ENCODE assay signal across 1 cellular context in genomic region chr22:37607010-37607911, GRCh38.
TF ChIP-seq lines count a peak whose summit lies in the region.

No MANE protein-coding gene starts in this region.

TF ChIP-seq in HepG2, 621 proteins besides CTCF, POLR2A, EP300 and RAD21 (continued from another document and continues in another):
- TF ChIP-seq PTBP1 (IDR thresholded peaks at IDR 0.05; ENCODE audit: low read depth, low read length, poor library complexity, severe bottlenecking) (no peak), MLX (CRISPR knock-in tag; IDR thresholded peaks at IDR 0.05) (no peak), AKAP8 (CRISPR knock-in tag; IDR thresholded peaks at IDR 0.05) (no peak), HCFC1 (IDR thresholded peaks at IDR 0.05; ENCODE audit: low read depth, low read length) (no peak), REL (CRISPR knock-in tag; conservative IDR thresholded peaks at IDR 0.05) (no peak), MIER3 (CRISPR knock-in tag; IDR thresholded peaks at IDR 0.05; ENCODE audit: borderline replicate concordance) (no peak), ELF3 (CRISPR knock-in tag; IDR thresholded peaks at IDR 0.05) (peak; percentile 60; the same call in 1 of the 2 replicates), ZNF792 (CRISPR knock-in tag; IDR thresholded peaks at IDR 0.05) (no peak), ZNF687 (CRISPR knock-in tag; IDR thresholded peaks at IDR 0.05) (peak; percentile 77), ZBTB1 (CRISPR knock-in tag; IDR thresholded peaks at IDR 0.05; ENCODE audit: borderline replicate concordance) (no peak), SATB2 (CRISPR knock-in tag; IDR thresholded peaks at IDR 0.05) (no peak), ATF2 (CRISPR knock-in tag; IDR thresholded peaks at IDR 0.05) (0 out of 2 replicates have a peak, but pooled peaks have one; percentile 59), RELA (CRISPR knock-in tag; IDR thresholded peaks at IDR 0.05) (no peak), NR2F1 (CRISPR knock-in tag; IDR thresholded peaks at IDR 0.05) (no peak), ZNF274 (CRISPR knock-in tag; IDR thresholded peaks at IDR 0.05) (no peak), ZNF101 (CRISPR knock-in tag; IDR thresholded peaks at IDR 0.05; ENCODE audit: borderline replicate concordance, low read depth) (no peak), PCBP1 (IDR thresholded peaks at IDR 0.05; ENCODE audit: borderline replicate concordance, low read depth, low read length) (no peak), ZNF282 (IDR thresholded peaks at IDR 0.05; ENCODE audit: partially characterized antibody) (no peak), ZKSCAN8 (CRISPR knock-in tag; IDR thresholded peaks at IDR 0.05; ENCODE audit: borderline replicate concordance) (0 out of 2 replicates have a peak, but pooled peaks have one; percentile 23), KLF16 (CRISPR knock-in tag; IDR thresholded peaks at IDR 0.05) (peak in 1 of 2 experiments; percentile 62; a peak in 1 of 4 replicates), DZIP1 (CRISPR knock-in tag; IDR thresholded peaks at IDR 0.05) (no peak), ZUFSP (CRISPR knock-in tag; IDR thresholded peaks at IDR 0.05; ENCODE audit: borderline replicate concordance) (no peak), ZEB1 (IDR thresholded peaks at IDR 0.05; ENCODE audit: insufficient replicate concordance, low read depth) (peak; percentile 99), ZNF549 (CRISPR knock-in tag; IDR thresholded peaks at IDR 0.05) (no peak), ZNF724P (CRISPR knock-in tag; IDR thresholded peaks at IDR 0.05; ENCODE audit: borderline replicate concordance) (no peak), ZBTB49 (CRISPR knock-in tag; IDR thresholded peaks at IDR 0.05; ENCODE audit: borderline replicate concordance) (no peak), ZNF562 (CRISPR knock-in tag; IDR thresholded peaks at IDR 0.05; ENCODE audit: borderline replicate concordance) (no peak), ETV5 (CRISPR knock-in tag; IDR thresholded peaks at IDR 0.05; ENCODE audit: borderline replicate concordance) (peak; percentile 10; the same call in 1 of the 2 replicates), ZNF124 (CRISPR knock-in tag; IDR thresholded peaks at IDR 0.05) (no peak), CHD2 (IDR thresholded peaks at IDR 0.05; ENCODE audit: low read depth, low read length) (no peak), ZNF317 (CRISPR knock-in tag; IDR thresholded peaks at IDR 0.05) (no peak), PPARG (CRISPR knock-in tag; conservative IDR thresholded peaks at IDR 0.05) (no peak), KDM6A (CRISPR knock-in tag; IDR thresholded peaks at IDR 0.05; ENCODE audit: low read depth) (no peak), REST (IDR thresholded peaks at IDR 0.05; ENCODE audit: borderline replicate concordance in 1 of 2, low read depth in 1 of 2, low read length in 2 of 2) (no peak), KLF6 (CRISPR knock-in tag; IDR thresholded peaks at IDR 0.05) (0 out of 2 replicates have a peak, but pooled peaks have one; percentile 32), ZNF557 (CRISPR knock-in tag; IDR thresholded peaks at IDR 0.05) (no peak), NR2F6 (IDR thresholded peaks at IDR 0.05) (no peak), NR2F6 (CRISPR knock-in tag; IDR thresholded peaks at IDR 0.05) (peak; percentile 66; the same call in 1 of the 2 replicates), ZBTB4 (CRISPR knock-in tag; IDR thresholded peaks at IDR 0.05; ENCODE audit: borderline replicate concordance) (no peak), ZBTB8A (CRISPR knock-in tag; IDR thresholded peaks at IDR 0.05; ENCODE audit: borderline replicate concordance, low read depth) (no peak), SOX5 (CRISPR knock-in tag; IDR thresholded peaks at IDR 0.05; ENCODE audit: borderline replicate concordance) (peak; percentile 20; the same call in 1 of the 2 replicates), CEBPG (CRISPR knock-in tag; IDR thresholded peaks at IDR 0.05) (peak; percentile 50), PRPF4 (IDR thresholded peaks at IDR 0.05; ENCODE audit: low read depth, low read length, poor library complexity, severe bottlenecking) (no peak), FOSL1 (CRISPR knock-in tag; IDR thresholded peaks at IDR 0.05; ENCODE audit: borderline replicate concordance) (no peak), ZNF570 (CRISPR knock-in tag; IDR thresholded peaks at IDR 0.05; ENCODE audit: borderline replicate concordance) (no peak), ZBTB7A (CRISPR knock-in tag; IDR thresholded peaks at IDR 0.05) (no peak)
